In the genomic region with DNA sequence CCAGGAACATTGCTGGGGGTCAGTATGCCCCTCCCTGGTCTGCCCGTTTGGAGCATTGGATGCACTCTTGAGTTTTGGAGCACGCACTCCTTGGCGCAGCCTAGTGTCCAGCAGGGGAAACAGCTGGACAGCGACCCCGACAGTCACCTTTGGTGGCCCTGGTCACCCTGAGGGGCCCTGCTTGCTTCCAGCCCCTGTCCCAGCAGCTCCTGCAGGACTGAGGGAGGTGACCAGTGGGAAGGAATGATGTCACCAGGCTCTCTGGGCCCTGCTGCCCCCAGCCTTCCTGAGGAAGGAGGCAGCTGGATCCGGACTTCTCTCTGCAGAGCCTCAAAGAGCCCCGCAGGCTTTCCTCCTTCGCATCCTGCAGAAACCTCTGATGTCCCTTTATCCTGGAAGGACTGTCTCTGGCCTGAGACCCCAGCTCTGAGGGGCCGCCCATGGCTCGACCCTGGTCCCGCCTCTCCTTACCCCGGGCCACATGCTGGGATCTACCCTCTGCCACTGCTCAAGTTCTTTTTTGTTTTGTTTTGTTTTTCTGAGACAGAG, we compare ENCODE assay signal across 9 cellular contexts. TPM values are rescaled to one million over a fixed set of nuclear protein-coding genes. Genes with fewer than 3 reads are reported as not detected.
DNase-seq lines count a peak whose midpoint lies in the region; ATAC-seq, FAIRE-seq and TF ChIP-seq lines count a peak whose summit lies in the region.
"Had no signal": no experiment of that assay in that cellular context is flagged by ENCODE, and none has a peak within 500 bp of the region (broad histone marks: within the 10 kb centered on the region; RNA-seq: fewer than 3 reads in every experiment).

No MANE protein-coding gene starts in this region.

- H3K4me3 Mint-ChIP-seq in activated CD8-positive, alpha-beta memory T cell treated with anti-CD3 and anti-CD28 coated beads, Interleukin-2, amount 10 ng/mL, durations not matched to agents 7 days and 5 days: no peak overlapping the region
- H3K4me3 Mint-ChIP-seq in astrocyte (ENCODE audit: unreplicated experiment): peak overlapping the region; percentile 28

- H3K9ac ChIP-seq in astrocyte (ENCODE audit: low read length): no peak overlapping the region

- TF ChIP-seq CTCF in astrocyte (IDR thresholded peaks at IDR 0.05; ENCODE audit: insufficient read depth, low read depth, low read length): no peak

- H3K9me3 ChIP-seq in astrocyte (ENCODE audit: insufficient read depth, low read depth, low read length) (no peaks in the 10 kb centered on the region), thymus (ENCODE audit: control insufficient read depth) (no peaks in the 10 kb centered on the region)

- WGBS in thymus: 75% methylated on average over 12 of the region's 12 CpGs

- H3K79me2 ChIP-seq in astrocyte (ENCODE audit: insufficient read depth, low read length): no peaks in the 10 kb centered on the region

- H3K4me3 ChIP-seq in astrocyte (ENCODE audit: insufficient read depth, low read depth, low read length) (no peak overlapping the region), thymus (ENCODE audit: low read length) (peak overlapping the region; percentile 25)

- no peak overlapping the region for H2AFZ ChIP-seq in astrocyte (ENCODE audit: low read depth, low read length)

- peaks cover 2% of the 10 kb centered on the region for H3K27me3 ChIP-seq in astrocyte (ENCODE audit: insufficient read depth, low read length)
- H3K27me3 ChIP-seq in thymus (ENCODE audit: control insufficient read depth, insufficient read depth): no peaks in the 10 kb centered on the region

- H3K36me3 ChIP-seq in astrocyte (ENCODE audit: insufficient read depth, low read length): no peaks in the 10 kb centered on the region
- H3K36me3 ChIP-seq in thymus (ENCODE audit: control insufficient read depth, insufficient read depth): no peaks in the 10 kb centered on the region

- no peak for DNase-seq in activated CD8-positive, alpha-beta memory T cell treated with anti-CD3 and anti-CD28 coated beads, Interleukin-2, amount 10 ng/mL, durations not matched to agents 7 days and 5 days
- no peak for DNase-seq in activated CD8-positive, alpha-beta memory T cell treated with anti-CD3 and anti-CD28 coated beads for 24 hours
- no peak for DNase-seq in astrocyte (ENCODE audit: low read depth)
- no peak for DNase-seq in left lobe of liver (ENCODE audit: low spot score)
- no peak for DNase-seq in NCI-H128 (lab: John Stamatoyannopoulos, UW; ENCODE audit: unreplicated experiment)
- DNase-seq in D341Med (ENCODE audit: low spot score): no peak

- peak; percentile 23 for ATAC-seq in activated CD8-positive, alpha-beta memory T cell treated with anti-CD3 and anti-CD28 coated beads, Interleukin-2, amount 10 ng/mL, durations not matched to agents 7 days and 5 days
- ATAC-seq in left lobe of liver (peak; percentile 73), GM19351 (IDR thresholded peaks at IDR 0.05; ENCODE audit: unreplicated experiment) (no peak)

- H3K27ac Mint-ChIP-seq in activated CD8-positive, alpha-beta memory T cell treated with anti-CD3 and anti-CD28 coated beads, Interleukin-2, amount 10 ng/mL, durations not matched to agents 7 days and 5 days: peak overlapping the region; percentile 50
- H3K27ac Mint-ChIP-seq in astrocyte (ENCODE audit: unreplicated experiment): no peak overlapping the region

- H3K27ac ChIP-seq in astrocyte (ENCODE audit: low read depth, low read length): no peak overlapping the region
- H3K27ac ChIP-seq in thymus (ENCODE audit: low read depth): no peak overlapping the region

- no peaks in the 10 kb centered on the region for H3K9me3 Mint-ChIP-seq in activated CD8-positive, alpha-beta memory T cell treated with anti-CD3 and anti-CD28 coated beads, Interleukin-2, amount 10 ng/mL, durations not matched to agents 7 days and 5 days (ENCODE audit: low read depth)
- H3K9me3 Mint-ChIP-seq in astrocyte (ENCODE audit: unreplicated experiment): peaks cover 2% of the 10 kb centered on the region

- CTCF ChIA-PET in activated CD8-positive, alpha-beta memory T cell treated with anti-CD3 and anti-CD28 coated beads, Interleukin-2, amount 10 ng/mL, durations not matched to agents 7 days and 5 days (lab: Charles Lee): interaction anchor here (1.2 to 2.2 kb wide), 5 partner anchors 9 to 55 kb away, joined by 3 to 6 read pairs (median 5); no protein-coding TSS in a partner anchor

- no peak for FAIRE-seq in astrocyte (lab: Jason Lieb, UNC)

- H3K36me3 Mint-ChIP-seq in activated CD8-positive, alpha-beta memory T cell treated with anti-CD3 and anti-CD28 coated beads, Interleukin-2, amount 10 ng/mL, durations not matched to agents 7 days and 5 days: peaks cover 8% of the 10 kb centered on the region
- no peaks in the 10 kb centered on the region for H3K36me3 Mint-ChIP-seq in astrocyte (ENCODE audit: low read depth, unreplicated experiment)

- no peaks in the 10 kb centered on the region for H4K20me1 ChIP-seq in astrocyte (ENCODE audit: insufficient read depth, low read length)

- no peaks in the 10 kb centered on the region for H3K27me3 Mint-ChIP-seq in activated CD8-positive, alpha-beta memory T cell treated with anti-CD3 and anti-CD28 coated beads, Interleukin-2, amount 10 ng/mL, durations not matched to agents 7 days and 5 days
- peaks cover 19% of the 10 kb centered on the region for H3K27me3 Mint-ChIP-seq in astrocyte (ENCODE audit: low read depth, unreplicated experiment)

- no peak overlapping the region for H3K4me2 ChIP-seq in astrocyte (ENCODE audit: low read length)

- H3K4me1 Mint-ChIP-seq in activated CD8-positive, alpha-beta memory T cell treated with anti-CD3 and anti-CD28 coated beads, Interleukin-2, amount 10 ng/mL, durations not matched to agents 7 days and 5 days: peaks cover 36% of the 10 kb centered on the region
- peaks cover 8% of the 10 kb centered on the region for H3K4me1 Mint-ChIP-seq in astrocyte (ENCODE audit: low read depth, unreplicated experiment)

- H3K4me1 ChIP-seq in astrocyte (ENCODE audit: insufficient read depth, low read length) (no peaks in the 10 kb centered on the region), thymus (ENCODE audit: control insufficient read depth, insufficient read depth, low read length) (peaks cover 15% of the 10 kb centered on the region)

RNA-seq across cellular contexts. Expression of a gene that starts 11.8 kb away (rescaled TPM):
- under 1 TPM; 0.21 to 0.23 TPM for total RNA-seq in activated CD8-positive, alpha-beta memory T cell treated with anti-CD3 and anti-CD28 coated beads, Interleukin-2, amount 10 ng/mL, durations not matched to agents 7 days and 5 days
- total RNA-seq in astrocyte (0.22 and 0.25 TPM in 2 replicates), left lobe of liver (0.10 TPM)
- polyA plus RNA-seq in thymus: 0.11 TPM
- total RNA-seq: H4 had no signal

RNA-seq across cellular contexts. Expression of a gene that starts 21.9 kb away (rescaled TPM):
- 1,000 to 10,000 TPM; 2,870 to 3,468 TPM for total RNA-seq in activated CD8-positive, alpha-beta memory T cell treated with anti-CD3 and anti-CD28 coated beads, Interleukin-2, amount 10 ng/mL, durations not matched to agents 7 days and 5 days
- total RNA-seq in astrocyte (27.8 and 43.8 TPM in 2 replicates), left lobe of liver (172 TPM)
- polyA plus RNA-seq in thymus: 343 TPM

RNA-seq across cellular contexts. Expression of a gene that starts 25.1 kb away (rescaled TPM):
- total RNA-seq in activated CD8-positive, alpha-beta memory T cell treated with anti-CD3 and anti-CD28 coated beads, Interleukin-2, amount 10 ng/mL, durations not matched to agents 7 days and 5 days: not detected
- total RNA-seq in astrocyte: 13.2 and 15.4 TPM in 2 replicates
- 7.0 TPM for total RNA-seq in left lobe of liver
- 9.3 TPM for polyA plus RNA-seq in thymus

RNA-seq across cellular contexts. Expression of a gene that starts 41.0 kb away (rescaled TPM):
- total RNA-seq in activated CD8-positive, alpha-beta memory T cell treated with anti-CD3 and anti-CD28 coated beads, Interleukin-2, amount 10 ng/mL, durations not matched to agents 7 days and 5 days: 10 to 100 TPM; 34.0 to 88.3 TPM
- total RNA-seq in astrocyte (0.89 and 1.3 TPM in 2 replicates), left lobe of liver (0.96 TPM)
- polyA plus RNA-seq in thymus: 2.9 TPM

RNA-seq across cellular contexts. Expression of a gene that starts 47.5 kb away (rescaled TPM):
- total RNA-seq in activated CD8-positive, alpha-beta memory T cell treated with anti-CD3 and anti-CD28 coated beads, Interleukin-2, amount 10 ng/mL, durations not matched to agents 7 days and 5 days: 10 to 100 TPM; 10.6 to 12.3 TPM
- 11.3 and 12.0 TPM in 2 replicates for total RNA-seq in astrocyte
- total RNA-seq in left lobe of liver: 2.7 TPM
- 5.2 TPM for polyA plus RNA-seq in thymus

Comparison
In these comparisons a context has a peak if more than half of its experiments do, and no peak if none do; other contexts are left out.
1. RNA of a gene that starts 21.9 kb away (total RNA-seq): 2,870 to 3,468 TPM in activated CD8-positive, alpha-beta memory T cell treated with anti-CD3 and anti-CD28 coated beads, Interleukin-2, amount 10 ng/mL, durations not matched to agents 7 days and 5 days; 172 TPM in left lobe of liver (single experiment) and 27.8 to 43.8 TPM in astrocyte; every median in the first group is over 10 times any median in the second.